ENCODE assay signal across 2 cellular contexts in genomic region chr19:30132312-30133075, GRCh38.
TF ChIP-seq lines count a peak whose summit lies in the region.

No MANE protein-coding gene starts in this region.

TF ChIP-seq in SK-N-SH treated with all-trans-retinoic acid at 6 μM for 48 hours, 23 proteins besides CTCF, POLR2A, EP300 and RAD21 (continued from another document):
- TF ChIP-seq CSRNP3 (CRISPR knock-in tag; IDR thresholded peaks at IDR 0.05): no peak
- no peak for TF ChIP-seq RARB (CRISPR knock-in tag; IDR thresholded peaks at IDR 0.05)
- no peak for TF ChIP-seq ARNTL (CRISPR knock-in tag; IDR thresholded peaks at IDR 0.05; ENCODE audit: borderline replicate concordance, low read depth)
- no peak for TF ChIP-seq ZNF565 (CRISPR knock-in tag; conservative IDR thresholded peaks at IDR 0.05; ENCODE audit: low read depth)
- TF ChIP-seq TCF4 (CRISPR knock-in tag; IDR thresholded peaks at IDR 0.05; ENCODE audit: borderline replicate concordance): no peak
- no peak for TF ChIP-seq ZNF70 (CRISPR knock-in tag; IDR thresholded peaks at IDR 0.05)
- TF ChIP-seq ZFP3 (CRISPR knock-in tag; IDR thresholded peaks at IDR 0.05): no peak
- no peak for TF ChIP-seq BACH2 (CRISPR knock-in tag; IDR thresholded peaks at IDR 0.05; ENCODE audit: borderline replicate concordance)
- TF ChIP-seq OSR1 (CRISPR knock-in tag; IDR thresholded peaks at IDR 0.05): no peak
- TF ChIP-seq ZFP30 (CRISPR knock-in tag; IDR thresholded peaks at IDR 0.05): no peak
- TF ChIP-seq PATZ1 (CRISPR knock-in tag; IDR thresholded peaks at IDR 0.05; ENCODE audit: borderline replicate concordance): no peak
- TF ChIP-seq TOX (CRISPR knock-in tag; IDR thresholded peaks at IDR 0.05; ENCODE audit: borderline replicate concordance): no peak
- TF ChIP-seq PPARA (CRISPR knock-in tag; IDR thresholded peaks at IDR 0.05; ENCODE audit: borderline replicate concordance): no peak
- no peak for TF ChIP-seq CSDC2 (CRISPR knock-in tag; IDR thresholded peaks at IDR 0.05)
- TF ChIP-seq ZNF8 (CRISPR knock-in tag; IDR thresholded peaks at IDR 0.05): no peak

TF ChIP-seq in WTC11, 78 proteins besides CTCF, POLR2A, EP300 and RAD21 (continued from another document):
- TF ChIP-seq NR3C1 (CRISPR knock-in tag; conservative IDR thresholded peaks at IDR 0.05; ENCODE audit: low read depth) (no peak), MYBL2 (CRISPR knock-in tag; IDR thresholded peaks at IDR 0.05) (no peak), ZBTB21 (CRISPR knock-in tag; IDR thresholded peaks at IDR 0.05; ENCODE audit: borderline replicate concordance) (no peak), ZNF671 (CRISPR knock-in tag; IDR thresholded peaks at IDR 0.05) (no peak), ZMAT4 (CRISPR knock-in tag; IDR thresholded peaks at IDR 0.05) (no peak), FOXP4 (CRISPR knock-in tag; IDR thresholded peaks at IDR 0.05) (no peak), ETV6 (CRISPR knock-in tag; IDR thresholded peaks at IDR 0.05) (no peak), KAT7 (CRISPR knock-in tag; IDR thresholded peaks at IDR 0.05; ENCODE audit: borderline replicate concordance) (no peak), SMAD3 (CRISPR knock-in tag; IDR thresholded peaks at IDR 0.05; ENCODE audit: borderline replicate concordance) (no peak)
- TF ChIP-seq, protein P1, sequence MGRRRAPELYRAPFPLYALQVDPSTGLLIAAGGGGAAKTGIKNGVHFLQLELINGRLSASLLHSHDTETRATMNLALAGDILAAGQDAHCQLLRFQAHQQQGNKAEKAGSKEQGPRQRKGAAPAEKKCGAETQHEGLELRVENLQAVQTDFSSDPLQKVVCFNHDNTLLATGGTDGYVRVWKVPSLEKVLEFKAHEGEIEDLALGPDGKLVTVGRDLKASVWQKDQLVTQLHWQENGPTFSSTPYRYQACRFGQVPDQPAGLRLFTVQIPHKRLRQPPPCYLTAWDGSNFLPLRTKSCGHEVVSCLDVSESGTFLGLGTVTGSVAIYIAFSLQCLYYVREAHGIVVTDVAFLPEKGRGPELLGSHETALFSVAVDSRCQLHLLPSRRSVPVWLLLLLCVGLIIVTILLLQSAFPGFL (CRISPR knock-in tag; IDR thresholded peaks at IDR 0.05; ENCODE audit: borderline replicate concordance): no peak
